Comparison of ENCODE assay signal across 8 cellular contexts in genomic region chr10:119445311-119445934, GRCh38.
DNase-seq lines count a peak whose midpoint lies in the region; ATAC-seq and TF ChIP-seq lines count a peak whose summit lies in the region.

No MANE protein-coding gene starts in this region.

- H3K27ac Mint-ChIP-seq in activated naive CD8-positive, alpha-beta T cell treated with anti-CD3 and anti-CD28 coated beads for 36 hours: peak overlapping the region; percentile 40

- DNase-seq in Ammon's horn (ENCODE audit: low spot score) (peak; percentile 91), LHCN-M2 (ENCODE audit: low read depth) (peak; percentile 69), SKM-1 treated with dmso at 0.1 percent for 144 hours (lab: John Stamatoyannopoulos, UW; ENCODE audit: unreplicated experiment) (peak; percentile 59), cardiac muscle cell (ENCODE audit: low read depth in 1 of 2, low spot score in 1 of 2) (peak; percentile 82 to 86), prostate gland (ENCODE audit: low spot score) (peak; percentile 83), uterus (peak; percentile 84 to 88)
- peak; percentile 81 for DNase-seq in activated naive CD8-positive, alpha-beta T cell treated with anti-CD3 and anti-CD28 coated beads for 36 hours

- TF ChIP-seq CTCF in cardiac muscle cell (IDR thresholded peaks at IDR 0.05; ENCODE audit: low read depth, low read length) (peak; percentile 94), prostate gland (IDR thresholded peaks at IDR 0.05) (peak; percentile 86 to 99 (median 92)), uterus (IDR thresholded peaks at IDR 0.05) (peak; percentile 92 to 99 (median 95))

- intact Hi-C loops in prostate gland (cut with DNase I) (loop anchor here (1.0 to 5.0 kb wide), 3 partner anchors 47 to 247 kb away; no protein-coding TSS in a partner anchor), uterus (cut with DNase I; ENCODE audit: low total_unique reads) (loop anchor here (2.0 kb wide), 1 partner anchor 247 kb away; no protein-coding TSS in a partner anchor)

- TF ChIP-seq POLR2A in prostate gland (IDR thresholded peaks at IDR 0.05) (no peak), uterus (IDR thresholded peaks at IDR 0.05) (no peak)

- no peaks in the 10 kb centered on the region for H3K9me3 Mint-ChIP-seq in activated naive CD8-positive, alpha-beta T cell treated with anti-CD3 and anti-CD28 coated beads for 36 hours

- no peaks in the 10 kb centered on the region for H3K36me3 Mint-ChIP-seq in activated naive CD8-positive, alpha-beta T cell treated with anti-CD3 and anti-CD28 coated beads for 36 hours

- WGBS in prostate gland: 27% methylated on average over 10 of the region's 10 CpGs

- H3K9me3 ChIP-seq in cardiac muscle cell (ENCODE audit: low read depth): no peaks in the 10 kb centered on the region
- no peaks in the 10 kb centered on the region for H3K9me3 ChIP-seq in prostate gland
- no peaks in the 10 kb centered on the region for H3K9me3 ChIP-seq in uterus

- H3K27me3 Mint-ChIP-seq in activated naive CD8-positive, alpha-beta T cell treated with anti-CD3 and anti-CD28 coated beads for 36 hours: no peaks in the 10 kb centered on the region

- peak; percentile 49 for ATAC-seq in GM18907 (IDR thresholded peaks at IDR 0.05; ENCODE audit: unreplicated experiment)

- H3K27me3 ChIP-seq in cardiac muscle cell (no peaks in the 10 kb centered on the region), prostate gland (replicated peaks; ENCODE audit: insufficient read depth) (no peaks in the 10 kb centered on the region), uterus (no peaks in the 10 kb centered on the region)

- H3K4me3 ChIP-seq in cardiac muscle cell: no peak overlapping the region
- no peak overlapping the region for H3K4me3 ChIP-seq in prostate gland
- H3K4me3 ChIP-seq in uterus: no peak overlapping the region

- no peaks in the 10 kb centered on the region for H3K36me3 ChIP-seq in cardiac muscle cell
- H3K36me3 ChIP-seq in prostate gland: no peaks in the 10 kb centered on the region
- no peaks in the 10 kb centered on the region for H3K36me3 ChIP-seq in uterus

- H3K27ac ChIP-seq in cardiac muscle cell (no peak overlapping the region), prostate gland (no peak overlapping the region), uterus (no peak overlapping the region)

- peaks cover 9% of the 10 kb centered on the region for H3K4me1 Mint-ChIP-seq in activated naive CD8-positive, alpha-beta T cell treated with anti-CD3 and anti-CD28 coated beads for 36 hours

- H3K4me1 ChIP-seq in cardiac muscle cell (ENCODE audit: low read depth) (no peaks in the 10 kb centered on the region), prostate gland (replicated peaks) (no peaks in the 10 kb centered on the region), uterus (peaks cover 0 to 5% of the 10 kb centered on the region in 2 donors)

- H3K4me3 Mint-ChIP-seq in activated naive CD8-positive, alpha-beta T cell treated with anti-CD3 and anti-CD28 coated beads for 36 hours: no peak overlapping the region
